13 cellular contexts compared by ENCODE assay signal in the genomic region with DNA sequence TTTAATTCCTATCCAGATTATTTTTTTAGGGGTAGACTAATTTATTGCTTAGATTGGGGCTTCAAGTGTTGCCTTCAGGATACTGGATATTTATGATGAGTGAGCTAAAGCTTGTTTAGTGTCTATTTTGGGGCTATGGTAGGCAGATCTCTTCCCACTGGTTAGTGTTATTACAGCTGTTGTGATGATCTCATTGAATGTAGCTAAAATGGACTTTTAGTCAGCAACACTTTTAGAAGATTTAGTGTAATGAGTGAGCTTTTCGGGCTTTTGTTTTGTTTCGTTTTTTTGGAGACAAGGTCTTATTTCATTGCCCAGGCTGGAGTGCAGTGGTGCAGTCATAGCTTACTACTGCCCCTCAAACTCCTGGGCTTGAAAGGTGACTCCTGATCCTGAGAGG. TPM values are rescaled to one million over a fixed set of nuclear protein-coding genes. Genes with fewer than 3 reads are reported as not detected.
DNase-seq lines count a peak whose midpoint lies in the region; ATAC-seq lines count a peak whose summit lies in the region.
"Had no signal": no experiment of that assay in that cellular context is flagged by ENCODE, and none has a peak within 500 bp of the region (broad histone marks: within the 10 kb centered on the region; RNA-seq: fewer than 3 reads in every experiment).

No MANE protein-coding gene starts in this region.

- peak overlapping the region; percentile 33 for H3K4me3 Mint-ChIP-seq in activated naive CD4-positive, alpha-beta T cell treated with anti-CD3 and anti-CD28 coated beads, Interleukin-2, amount 50 U/mL, for 24 hours
- H3K4me3 Mint-ChIP-seq in activated T-helper 17 cell treated with anti-CD3 and anti-CD28 coated beads, Interleukin-2, amount 50 U/mL, for 72 hours, result no peak overlapping the region
- no peak overlapping the region for H3K4me3 Mint-ChIP-seq in stimulated activated effector memory CD8-positive, alpha-beta T cell treated with anti-CD3 and anti-CD28 coated beads, Interleukin-12 subunit alpha, Interleukin-12 subunit beta, amount 100 ng/mL, for 72 hours

- no peak for DNase-seq in activated naive CD4-positive, alpha-beta T cell treated with Interleukin-2 at 50 U/mL for 16 hours
- DNase-seq in left kidney (ENCODE audit: low read depth, low spot score), result peak; percentile 68
- DNase-seq in stimulated activated effector memory CD8-positive, alpha-beta T cell treated with anti-CD3 and anti-CD28 coated beads, Interleukin-12 subunit alpha, Interleukin-12 subunit beta, amount 100 ng/mL, for 72 hours (ENCODE audit: low spot score in 2 of 2), result no peak
- DNase-seq in D341Med (ENCODE audit: low spot score), result no peak
- DNase-seq: ACHN; activated effector memory CD4-positive, alpha-beta T cell treated with anti-CD3 and anti-CD28 coated beads, Interleukin-2, amount 50 U/mL, for 16 hours; DMS53; islet precursor cell; upper lobe of right lung had no signal

- H3K9me3 Mint-ChIP-seq in activated naive CD4-positive, alpha-beta T cell treated with anti-CD3 and anti-CD28 coated beads, Interleukin-2, amount 50 U/mL, for 24 hours, result no peaks in the 10 kb centered on the region
- no peaks in the 10 kb centered on the region for H3K9me3 Mint-ChIP-seq in activated T-helper 17 cell treated with anti-CD3 and anti-CD28 coated beads, Interleukin-2, amount 50 U/mL, for 72 hours
- no peaks in the 10 kb centered on the region for H3K9me3 Mint-ChIP-seq in stimulated activated effector memory CD8-positive, alpha-beta T cell treated with anti-CD3 and anti-CD28 coated beads, Interleukin-12 subunit alpha, Interleukin-12 subunit beta, amount 100 ng/mL, for 72 hours

- ATAC-seq in activated T-helper 17 cell treated with anti-CD3 and anti-CD28 coated beads, Interleukin-2, amount 50 U/mL, for 72 hours (replicated peaks), result no peak
- no peak for ATAC-seq in stimulated activated effector memory CD8-positive, alpha-beta T cell treated with anti-CD3 and anti-CD28 coated beads, Interleukin-12 subunit alpha, Interleukin-12 subunit beta, amount 100 ng/mL, for 72 hours
- ATAC-seq in HG03159 (IDR thresholded peaks at IDR 0.05; ENCODE audit: unreplicated experiment) (no peak), HG02623 (IDR thresholded peaks at IDR 0.05; ENCODE audit: unreplicated experiment) (no peak)
- ATAC-seq: upper lobe of right lung had no signal

- no peaks in the 10 kb centered on the region for H3K27me3 Mint-ChIP-seq in activated naive CD4-positive, alpha-beta T cell treated with anti-CD3 and anti-CD28 coated beads, Interleukin-2, amount 50 U/mL, for 24 hours
- H3K27me3 Mint-ChIP-seq in activated T-helper 17 cell treated with anti-CD3 and anti-CD28 coated beads, Interleukin-2, amount 50 U/mL, for 72 hours, result no peaks in the 10 kb centered on the region

- H3K4me1 Mint-ChIP-seq in activated naive CD4-positive, alpha-beta T cell treated with anti-CD3 and anti-CD28 coated beads, Interleukin-2, amount 50 U/mL, for 24 hours, result peaks cover 56% of the 10 kb centered on the region
- peaks cover 20% of the 10 kb centered on the region for H3K4me1 Mint-ChIP-seq in activated T-helper 17 cell treated with anti-CD3 and anti-CD28 coated beads, Interleukin-2, amount 50 U/mL, for 72 hours
- H3K4me1 Mint-ChIP-seq in stimulated activated effector memory CD8-positive, alpha-beta T cell treated with anti-CD3 and anti-CD28 coated beads, Interleukin-12 subunit alpha, Interleukin-12 subunit beta, amount 100 ng/mL, for 72 hours, result peaks cover 29% of the 10 kb centered on the region

- peak overlapping the region; percentile 10 for H3K27ac Mint-ChIP-seq in activated naive CD4-positive, alpha-beta T cell treated with anti-CD3 and anti-CD28 coated beads, Interleukin-2, amount 50 U/mL, for 24 hours
- peak overlapping the region; percentile 56 for H3K27ac Mint-ChIP-seq in activated T-helper 17 cell treated with anti-CD3 and anti-CD28 coated beads, Interleukin-2, amount 50 U/mL, for 72 hours
- peak overlapping the region; percentile 52 for H3K27ac Mint-ChIP-seq in stimulated activated effector memory CD8-positive, alpha-beta T cell treated with anti-CD3 and anti-CD28 coated beads, Interleukin-12 subunit alpha, Interleukin-12 subunit beta, amount 100 ng/mL, for 72 hours

- peaks cover 3% of the 10 kb centered on the region for H3K36me3 Mint-ChIP-seq in activated naive CD4-positive, alpha-beta T cell treated with anti-CD3 and anti-CD28 coated beads, Interleukin-2, amount 50 U/mL, for 24 hours
- peaks cover 99% of the 10 kb centered on the region for H3K36me3 Mint-ChIP-seq in activated T-helper 17 cell treated with anti-CD3 and anti-CD28 coated beads, Interleukin-2, amount 50 U/mL, for 72 hours (ENCODE audit: low read depth)
- H3K36me3 Mint-ChIP-seq in stimulated activated effector memory CD8-positive, alpha-beta T cell treated with anti-CD3 and anti-CD28 coated beads, Interleukin-12 subunit alpha, Interleukin-12 subunit beta, amount 100 ng/mL, for 72 hours, result peaks cover 100% of the 10 kb centered on the region

RNA-seq across cellular contexts. Expression of a gene that starts 14.2 kb away (rescaled TPM):
- total RNA-seq in activated T-helper 17 cell treated with anti-CD3 and anti-CD28 coated beads, Interleukin-2, amount 50 U/mL, for 72 hours, result 100 to 1,000 TPM; 115 to 152 TPM
